ENCODE assay signal across 2 cellular contexts in genomic region chr14:75720828-75721227, GRCh38.
TF ChIP-seq lines count a peak whose summit lies in the region.

No MANE protein-coding gene starts in this region.

TF ChIP-seq in liver, 16 proteins besides CTCF, POLR2A, EP300 and RAD21 (continued from another document):
- no peak for TF ChIP-seq MAX (IDR thresholded peaks at IDR 0.05)
- TF ChIP-seq SP1 (IDR thresholded peaks at IDR 0.05), result no peak
- TF ChIP-seq ZBTB33 (IDR thresholded peaks at IDR 0.05), result no peak
- no peak for TF ChIP-seq HNF4A (conservative IDR thresholded peaks at IDR 0.05)
- TF ChIP-seq RXRA (IDR thresholded peaks at IDR 0.05), result no peak
- TF ChIP-seq JUND (IDR thresholded peaks at IDR 0.05), result no peak
- TF ChIP-seq REST (IDR thresholded peaks at IDR 0.05), result no peak

TF ChIP-seq in HepG2, 621 proteins besides CTCF, POLR2A, EP300 and RAD21 (continued from another document):
- TF ChIP-seq ZBTB46 (CRISPR knock-in tag; IDR thresholded peaks at IDR 0.05; ENCODE audit: borderline replicate concordance) (no peak), AGO1 (IDR thresholded peaks at IDR 0.05; ENCODE audit: low read depth, low read length, poor library complexity, severe bottlenecking) (no peak), CAMTA2 (CRISPR knock-in tag; IDR thresholded peaks at IDR 0.05; ENCODE audit: borderline replicate concordance) (no peak), ZNF770 (CRISPR knock-in tag; IDR thresholded peaks at IDR 0.05) (no peak), RERE (CRISPR knock-in tag; IDR thresholded peaks at IDR 0.05; ENCODE audit: low read depth) (no peak)
